1 cellular context compared by ENCODE assay signal in genomic region chr5:154542000-154542399, GRCh38.
TF ChIP-seq lines count a peak whose summit lies in the region.

No MANE protein-coding gene starts in this region.

TF ChIP-seq in HEK293T, 16 proteins besides CTCF, POLR2A, EP300 and RAD21 (continued from another document):
- no peak for TF ChIP-seq PKNOX1 (IDR thresholded peaks at IDR 0.05)
